In the genomic region with DNA sequence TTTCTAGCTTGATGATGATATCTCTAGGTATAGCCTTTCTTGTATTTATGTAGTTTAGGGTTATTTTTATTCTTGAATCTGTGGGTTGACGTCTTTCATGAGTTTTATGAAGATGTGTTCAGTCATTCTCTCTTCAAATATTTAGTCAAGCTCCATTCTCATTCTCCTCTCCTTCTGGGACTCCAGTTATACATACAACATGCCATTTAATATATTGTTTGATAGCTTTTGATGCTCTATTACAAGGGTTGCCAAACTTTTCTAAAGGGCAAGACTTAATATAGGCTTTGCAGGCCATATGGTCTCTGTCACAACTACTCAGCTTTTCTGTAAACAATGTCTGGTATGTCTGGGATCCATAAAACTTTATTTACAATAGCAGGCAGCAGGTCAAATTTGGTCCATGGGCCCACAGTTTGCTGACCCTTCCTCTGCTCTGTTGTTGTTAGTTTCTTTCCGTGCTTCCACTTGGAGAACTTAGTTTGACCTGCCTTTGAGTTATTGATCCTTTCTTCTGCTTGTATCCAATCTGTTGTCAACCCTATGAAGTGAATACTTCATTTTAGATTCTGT, we compare ENCODE assay signal across 27 cellular contexts. TPM values are rescaled to one million over a fixed set of nuclear protein-coding genes. Genes with fewer than 3 reads are reported as not detected.
DNase-seq lines count a peak whose midpoint lies in the region; ATAC-seq, FAIRE-seq and TF ChIP-seq lines count a peak whose summit lies in the region.
"Had no signal": no experiment of that assay in that cellular context is flagged by ENCODE, and none has a peak within 500 bp of the region (broad histone marks: within the 10 kb centered on the region; RNA-seq: fewer than 3 reads in every experiment).

No MANE protein-coding gene starts in this region.

- no TSS peak for BruUV-seq in HepG2 (replicated peaks; lab: Mats Ljungman, UMichigan)

- no peak for FAIRE-seq in HepG2 (lab: Jason Lieb, UNC)
- FAIRE-seq: A549, D721Med, GM12878, GM12892, GM18507 had no signal

- no peaks in the 10 kb centered on the region for H4K20me1 ChIP-seq in HepG2 (ENCODE audit: insufficient read depth, low read length)
- H4K20me1 ChIP-seq: BLaER1 treated with 17β-estradiol and CSF1 and Interleukin-3, amounts not matched to agents 10 nM and 100 nM had no signal

- H3K79me2 ChIP-seq in HepG2 (ENCODE audit: insufficient read depth, low read length) = no peaks in the 10 kb centered on the region

- no peak overlapping the region for H2AFZ ChIP-seq in HepG2 (ENCODE audit: low read length)

- H3K4me2 ChIP-seq in HepG2 (ENCODE audit: low read depth, low read length) = no peak overlapping the region
- H3K4me2 ChIP-seq: A549; BLaER1 treated with 17β-estradiol and CSF1 and Interleukin-3, amounts not matched to agents 10 nM and 100 nM had no signal

- 6% methylated on average over 2 of the region's 2 CpGs for WGBS in HepG2 (ENCODE audit: low lambda C conversion rate)
- 47% methylated on average over 2 of the region's 2 CpGs for WGBS in right lobe of liver (ENCODE audit: insufficient coverage, low coverage, low lambda C conversion rate, missing lambda C conversion rate)
- 43% methylated on average over 2 of the region's 2 CpGs for WGBS in esophagus muscularis mucosa

- H3K9me3 ChIP-seq in HepG2 (ENCODE audit: low read length) (no peaks in the 10 kb centered on the region), right lobe of liver (no peaks in the 10 kb centered on the region), esophagus muscularis mucosa (peaks cover 0 to 23% (median 22%) of the 10 kb centered on the region in 4 donors)

- peaks cover 4 to 10% of the 10 kb centered on the region in 2 experiments; a peak in 3 of 5 replicates for H3K27me3 ChIP-seq in HepG2 (ENCODE audit: control insufficient read depth in 1 of 2, insufficient read depth in 2 of 2, low read length in 2 of 2)
- no peaks in the 10 kb centered on the region for H3K27me3 ChIP-seq in right lobe of liver
- H3K27me3 ChIP-seq in esophagus muscularis mucosa = peaks cover 0 to 3% (median 0%) of the 10 kb centered on the region in 4 donors
- H3K27me3 ChIP-seq: BLaER1 treated with 17β-estradiol and CSF1 and Interleukin-3, amounts not matched to agents 10 nM and 100 nM had no signal

- no peak overlapping the region for H3K9ac ChIP-seq in HepG2 (ENCODE audit: insufficient read depth, low read depth, low read length)
- H3K9ac ChIP-seq: BLaER1 treated with 17β-estradiol and CSF1 and Interleukin-3, amounts not matched to agents 10 nM and 100 nM had no signal

- in situ Hi-C loops in HepG2 (cut with HindIII; ENCODE audit: extremely low pct_ligation_motif_present, low pct_unique_long_range_greater_than_20kb) = no loop called here

- ATAC-seq in HepG2 (no peak), right lobe of liver (no peak), HG02970 (IDR thresholded peaks at IDR 0.05; ENCODE audit: low FRiP score, unreplicated experiment) (no peak)
- ATAC-seq: A549; CD8-positive, alpha-beta T cell; GM12878 had no signal

- TF ChIP-seq RAD21 in HepG2 (CRISPR knock-in tag; IDR thresholded peaks at IDR 0.05) = no peak

- H3K4me1 ChIP-seq in HepG2 (ENCODE audit: insufficient read depth, low read length) (peaks cover 3% of the 10 kb centered on the region; the same call in 1 of the 2 replicates), right lobe of liver (no peaks in the 10 kb centered on the region), esophagus muscularis mucosa (no peaks in the 10 kb centered on the region)
- H3K4me1 ChIP-seq: A549; BLaER1 treated with 17β-estradiol and CSF1 and Interleukin-3, amounts not matched to agents 10 nM and 100 nM had no signal

- CTCF ChIA-PET in HepG2 (lab: Yijun Ruan, JAX; ENCODE audit: low intra/inter-chr PET ratio, low total read pairs) = no interaction called here

- H3K27ac ChIP-seq in HepG2 (ENCODE audit: extremely low read length, insufficient read depth, low read length) = no peak overlapping the region
- H3K27ac ChIP-seq in right lobe of liver = no peak overlapping the region
- H3K27ac ChIP-seq in esophagus muscularis mucosa (replicated peaks in 1 of 4) = no peak overlapping the region
- H3K27ac ChIP-seq: 22Rv1; A549; BLaER1 treated with 17β-estradiol and CSF1 and Interleukin-3, amounts not matched to agents 10 nM and 100 nM; C4-2B had no signal

- intact Hi-C loops in HepG2 (cut with micrococcal nuclease; ENCODE audit: unreplicated experiment) = no loop called here
- intact Hi-C loops in right lobe of liver (cut with DNase I) = no loop called here
- intact Hi-C loops in esophagus muscularis mucosa (cut with DNase I) = no loop called here
- intact Hi-C loops in posterior vena cava (cut with DNase I) = no loop called here

- DNase-seq in HepG2 (ENCODE audit: low spot score) (no peak), right lobe of liver (no peak), NCI-H69 (lab: John Stamatoyannopoulos, UW) (peak; percentile 18), esophagus muscularis mucosa (ENCODE audit: extremely low spot score) (peak; percentile 45), posterior vena cava (ENCODE audit: low spot score) (peak; percentile 23), amniotic stem cell (lab: John Stamatoyannopoulos, UW) (no peak)
- DNase-seq in activated T-cell treated with anti-CD3 and anti-CD28 coated beads, Interleukin-2, amount 50 U/mL, for 1 hour = no peak
- DNase-seq: AML-193; Caco-2; Calu3; CD4-positive, alpha-beta T cell; CD8-positive, alpha-beta T cell; DMS79 treated with DMSO at 0.1 percent for 48 hours; EL; GDM1 had no signal

- POLR2A ChIA-PET in HepG2 (lab: Yijun Ruan, JAX) = no interaction called here

- TF ChIP-seq POLR2A in HepG2 (IDR thresholded peaks at IDR 0.05; ENCODE audit: insufficient read depth in 1 of 2, low read depth in 2 of 2, low read length in 2 of 2) (no peak), right lobe of liver (IDR thresholded peaks at IDR 0.05) (no peak), esophagus muscularis mucosa (IDR thresholded peaks at IDR 0.05; ENCODE audit: low read depth) (no peak)

- no peak for TF ChIP-seq CTCF in HepG2 (CRISPR knock-in tag; IDR thresholded peaks at IDR 0.05)
- no peak for TF ChIP-seq CTCF in right lobe of liver (IDR thresholded peaks at IDR 0.05)
- TF ChIP-seq CTCF in esophagus muscularis mucosa (IDR thresholded peaks at IDR 0.05) = no peak

- no peaks in the 10 kb centered on the region for H3K36me3 ChIP-seq in HepG2 (replicated peaks in 1 of 2; ENCODE audit: control insufficient read depth in 1 of 2, insufficient read depth in 2 of 2, low read length in 2 of 2)
- no peaks in the 10 kb centered on the region for H3K36me3 ChIP-seq in right lobe of liver
- H3K36me3 ChIP-seq in esophagus muscularis mucosa = no peaks in the 10 kb centered on the region
- H3K36me3 ChIP-seq: BLaER1 treated with 17β-estradiol and CSF1 and Interleukin-3, amounts not matched to agents 10 nM and 100 nM had no signal

- H3K4me3 ChIP-seq in HepG2 (replicated peaks in 1 of 3; ENCODE audit: insufficient read depth in 1 of 3, low read depth in 2 of 3, low read length in 3 of 3) (no peak overlapping the region), right lobe of liver (no peak overlapping the region), esophagus muscularis mucosa (no peak overlapping the region)
- H3K4me3 ChIP-seq: A549; BLaER1 treated with 17β-estradiol and CSF1 and Interleukin-3, amounts not matched to agents 10 nM and 100 nM; GM12878 had no signal

- TF ChIP-seq EP300 in HepG2 (IDR thresholded peaks at IDR 0.05; ENCODE audit: low read depth in 2 of 2, low read length in 2 of 2) = no peak
- TF ChIP-seq EP300 in HepG2 (CRISPR knock-in tag; IDR thresholded peaks at IDR 0.05; ENCODE audit: borderline replicate concordance) = no peak
- no peak for TF ChIP-seq EP300 in esophagus muscularis mucosa (IDR thresholded peaks at IDR 0.05)

RNA-seq across cellular contexts. Expression of a gene that starts 40.6 kb away (rescaled TPM):
- total RNA-seq in HepG2 (2016; rRNA removed; fragmentation: Illumina TruSeq; extraction: Trizol) (not detected in 2 replicates), right lobe of liver (1 to 10 TPM in 2 of 6 experiments, under 1 TPM in 2, not detected in 2; 0.39 to 2.0 (median 0.90) TPM), esophagus muscularis mucosa (1 to 10 TPM; 4.2 to 10.0 (median 8.3) TPM), posterior vena cava (1 to 10 TPM; 6.0 to 10.0 TPM)
- not detected in 2 replicates for total RNA-seq in HepG2 (2016; cell fraction: cytosol; rRNA removed; fragmentation: Illumina TruSeq; extraction: Trizol; ENCODE audit: low read depth)
- not detected in 2 replicates for total RNA-seq in HepG2 (2016; cell fraction: insoluble cytoplasmic fraction; rRNA removed; fragmentation: Illumina TruSeq; extraction: Trizol)
- total RNA-seq in HepG2 (2016; cell fraction: membrane; rRNA removed; fragmentation: Illumina TruSeq; extraction: Trizol) = not detected in 2 replicates
- not detected in 2 replicates for total RNA-seq in HepG2 (2016; cell fraction: nucleus; rRNA removed; fragmentation: Illumina TruSeq; extraction: Trizol)
- not detected in 2 replicates for polyA plus RNA-seq in HepG2 (2011; rRNA removed)
- polyA plus RNA-seq in HepG2 (2011; cell fraction: cytosol; rRNA removed) = not detected in 2 replicates
- not detected in 2 replicates for polyA plus RNA-seq in HepG2 (2011; cell fraction: nucleus; rRNA removed)
- polyA plus RNA-seq in HepG2 (2012) = not detected in 2 replicates
- polyA plus RNA-seq in HepG2 (2016; cell fraction: cytosol; fragmentation: Illumina TruSeq; extraction: Trizol; ENCODE audit: low read depth) = not detected in 2 replicates
- not detected in 2 replicates for polyA plus RNA-seq in HepG2 (2016; cell fraction: insoluble cytoplasmic fraction; fragmentation: Illumina TruSeq; extraction: Trizol; ENCODE audit: low read depth)
- polyA plus RNA-seq in HepG2 (2016; cell fraction: membrane; fragmentation: Illumina TruSeq; extraction: Trizol; ENCODE audit: low read depth) = not detected in 2 replicates
- not detected in 2 replicates for polyA plus RNA-seq in HepG2 (2016; cell fraction: nucleus; fragmentation: Illumina TruSeq; extraction: Trizol; ENCODE audit: insufficient read depth, low read depth)
- polyA minus RNA-seq in HepG2 (2011; rRNA and poly(A)+ RNA removed; ENCODE audit: low replicate concordance) = not detected in 2 replicates
- polyA minus RNA-seq in HepG2 (2011; cell fraction: cytosol; rRNA and poly(A)+ RNA removed) = not detected in 2 replicates
- not detected in 2 replicates for polyA minus RNA-seq in HepG2 (2011; cell fraction: nucleus; rRNA and poly(A)+ RNA removed)
- total RNA-seq: A172, Caco-2, Calu3, G401, GM12878 had no signal
- polyA plus RNA-seq: A549 had no signal

RNA-seq across cellular contexts. Expression of a gene that starts 41.1 kb away (rescaled TPM):
- total RNA-seq in HepG2 (2016; rRNA removed; fragmentation: Illumina TruSeq; extraction: Trizol) = not detected in 2 replicates
- total RNA-seq in HepG2 (2016; cell fraction: cytosol; rRNA removed; fragmentation: Illumina TruSeq; extraction: Trizol; ENCODE audit: low read depth) = not detected in 2 replicates
- not detected in 2 replicates for total RNA-seq in HepG2 (2016; cell fraction: insoluble cytoplasmic fraction; rRNA removed; fragmentation: Illumina TruSeq; extraction: Trizol)
- not detected in 2 replicates for total RNA-seq in HepG2 (2016; cell fraction: membrane; rRNA removed; fragmentation: Illumina TruSeq; extraction: Trizol)
- total RNA-seq in HepG2 (2016; cell fraction: nucleus; rRNA removed; fragmentation: Illumina TruSeq; extraction: Trizol) = not detected in 2 replicates
- not detected in 2 replicates for polyA plus RNA-seq in HepG2 (2011; rRNA removed)
- polyA plus RNA-seq in HepG2 (2011; cell fraction: cytosol; rRNA removed) = not detected in 2 replicates
- polyA plus RNA-seq in HepG2 (2011; cell fraction: nucleus; rRNA removed) = 0.10 TPM in 1 of 2 replicates, not detected in the other
- not detected in 2 replicates for polyA plus RNA-seq in HepG2 (2012)
- not detected in 2 replicates for polyA plus RNA-seq in HepG2 (2016; cell fraction: cytosol; fragmentation: Illumina TruSeq; extraction: Trizol; ENCODE audit: low read depth)
- not detected in 2 replicates for polyA plus RNA-seq in HepG2 (2016; cell fraction: insoluble cytoplasmic fraction; fragmentation: Illumina TruSeq; extraction: Trizol; ENCODE audit: low read depth)
- polyA plus RNA-seq in HepG2 (2016; cell fraction: membrane; fragmentation: Illumina TruSeq; extraction: Trizol; ENCODE audit: low read depth) = not detected in 2 replicates
- polyA plus RNA-seq in HepG2 (2016; cell fraction: nucleus; fragmentation: Illumina TruSeq; extraction: Trizol; ENCODE audit: insufficient read depth, low read depth) = not detected in 2 replicates
- 0.07 TPM in 1 of 2 replicates, not detected in the other for polyA minus RNA-seq in HepG2 (2011; rRNA and poly(A)+ RNA removed; ENCODE audit: low replicate concordance)
- not detected in 2 replicates for polyA minus RNA-seq in HepG2 (2011; cell fraction: cytosol; rRNA and poly(A)+ RNA removed)
- not detected in 2 replicates for polyA minus RNA-seq in HepG2 (2011; cell fraction: nucleus; rRNA and poly(A)+ RNA removed)
- 1 to 10 TPM; 1.7 to 8.1 (median 3.2) TPM for total RNA-seq in right lobe of liver
- 1 to 10 TPM; 2.1 to 6.0 (median 4.0) TPM for total RNA-seq in esophagus muscularis mucosa
- 1 to 10 TPM; 4.1 to 7.1 TPM for total RNA-seq in posterior vena cava
- total RNA-seq: A172, Calu3, G401 had no signal
- polyA plus RNA-seq: BJ had no signal

Comparison
In these comparisons a context has a peak if more than half of its experiments do, and no peak if none do; other contexts are left out.
1. DNase-seq: peak in NCI-H69 (single experiment), esophagus muscularis mucosa (single experiment) and posterior vena cava (single experiment); none in HepG2 (single experiment), right lobe of liver (0 of 3), amniotic stem cell (single experiment) and activated T-cell treated with anti-CD3 and anti-CD28 coated beads, Interleukin-2, amount 50 U/mL, for 1 hour (single experiment).